27 cellular contexts compared by ENCODE assay signal in genomic region chr4:45569619-45570018, GRCh38.
"Had no signal": no experiment of that assay in that cellular context is flagged by ENCODE, and none has a peak within 500 bp of the region (broad histone marks: within the 10 kb centered on the region; RNA-seq: fewer than 3 reads in every experiment).

No MANE protein-coding gene starts in this region.

- FAIRE-seq: urothelium cell line had no signal

- H3K4me1 ChIP-seq: stomach, suprapubic skin, testis, thyroid gland, tibial artery, tibial nerve, transverse colon, upper lobe of left lung, upper lobe of right lung, uterus, vagina had no signal

- H3K27ac ChIP-seq: stomach, suprapubic skin, testis, thoracic aorta, thyroid gland, tibial artery, tibial nerve, transverse colon, upper lobe of left lung, upper lobe of right lung, uterus, vagina had no signal

- H3K9me3 ChIP-seq: testis, thoracic aorta, thyroid gland, tibial artery, tibial nerve, transverse colon, upper lobe of left lung, upper lobe of right lung, uterus, vagina had no signal

- DNase-seq: stimulated activated CD4-positive, alpha-beta T cell treated with anti-CD3 and anti-CD28 coated beads, Interleukin-2, amount 100 ng/mL, for 48 hours; stimulated activated CD4-positive, alpha-beta T cell treated with anti-CD3 and anti-CD28 coated beads, Interleukin-4, amount 100 ng/mL, for 1 hour; stimulated activated CD4-positive, alpha-beta T cell treated with anti-CD3 and anti-CD28 coated beads, Interleukin-4, amount 100 ng/mL, for 24 hours; stimulated activated CD4-positive, alpha-beta T cell treated with anti-CD3 and anti-CD28 coated beads, Interleukin-4, amount 100 ng/mL, for 4 hours; stimulated activated CD8-positive, alpha-beta memory T cell treated with anti-CD3 and anti-CD28 coated beads, Interleukin-4, amount 100 ng/mL, for 48 hours; stimulated activated naive B cell treated with anti-CD40 and anti-IgM and Interleukin-4, amounts not matched to agents 10 μg/mL and 1 μg/mL and 100 μg/mL, for 72 hours; stimulated activated naive CD4-positive, alpha-beta T cell; stimulated activated naive CD4-positive, alpha-beta T cell treated with Interleukin-2 at 50 U/mL for 16 hours; stimulated activated naive CD8-positive, alpha-beta T cell treated with anti-CD3 and anti-CD28 coated beads, Interleukin-15, amount 100 ng/mL, for 72 hours; stimulated activated naive CD8-positive, alpha-beta T cell treated with anti-CD3 and anti-CD28 coated beads, Interleukin-15, Interleukin-2, amounts not matched to agents 100 U/mL and 50 U/mL, for 24 hours; stomach; substantia nigra; testis; thyroid gland; tibial artery; transverse colon; trophoblast cell; upper lobe of left lung; upper lobe of right lung; uterus had no signal

- ATAC-seq: stimulated activated effector memory CD8-positive, alpha-beta T cell treated with anti-CD3 and anti-CD28 coated beads, Interleukin-12 subunit alpha, Interleukin-12 subunit beta, amount 100 ng/mL, for 72 hours; stimulated activated memory B cell treated with anti-CD40 and anti-IgM and Interleukin-4, amounts not matched to agents 10 μg/mL and 1 μg/mL and 100 μg/mL, for 72 hours; stimulated activated naive B cell treated with anti-CD40 and anti-IgM and Interleukin-4, amounts not matched to agents 10 μg/mL and 1 μg/mL and 100 μg/mL, for 72 hours; stimulated activated naive CD8-positive, alpha-beta T cell treated with anti-CD3 and anti-CD28 coated beads, Interleukin-15, amount 100 ng/mL, for 72 hours; stimulated activated naive CD8-positive, alpha-beta T cell treated with anti-CD3 and anti-CD28 coated beads, Interleukin-15, Interleukin-2, amounts not matched to agents 100 U/mL and 50 U/mL, for 24 hours; upper lobe of right lung had no signal

- H3K27me3 ChIP-seq: stomach, suprapubic skin, testis, thyroid gland, tibial artery, tibial nerve, transverse colon, upper lobe of left lung, upper lobe of right lung, uterus, vagina had no signal

- H3K36me3 ChIP-seq: stomach, suprapubic skin, thoracic aorta, thyroid gland, tibial artery, tibial nerve, transverse colon, upper lobe of left lung, upper lobe of right lung, uterus, vagina had no signal

- H3K4me3 ChIP-seq: stomach, suprapubic skin, testis, thoracic aorta, thyroid gland, tibial artery, tibial nerve, transverse colon, upper lobe of left lung, upper lobe of right lung, uterus, vagina had no signal
